In genomic region chr7:150435390-150436073, GRCh38 we compare ENCODE assay signal across 1 cellular context.
TF ChIP-seq lines count a peak whose summit lies in the region.

No MANE protein-coding gene starts in this region.

TF ChIP-seq in K562, 482 proteins besides CTCF, POLR2A, EP300 and RAD21 (continued from another document and continues in another):
- TF ChIP-seq ZBTB40 (IDR thresholded peaks at IDR 0.05) (no peak), ZBTB40 (CRISPR knock-in tag; IDR thresholded peaks at IDR 0.05) (no peak), SRF (CRISPR knock-in tag; IDR thresholded peaks at IDR 0.05) (no peak), DDX20 (tag; IDR thresholded peaks at IDR 0.05; ENCODE audit: low read depth) (0 out of 2 replicates have a peak, but pooled peaks have one; percentile 3), CREB3 (tag; conservative IDR thresholded peaks at IDR 0.05; ENCODE audit: low read depth) (peak; percentile 67), CBX3 (IDR thresholded peaks at IDR 0.05; ENCODE audit: borderline replicate concordance in 1 of 2, low read length in 2 of 2) (peak in 1 of 2 experiments; percentile 21; a peak in 1 of 3 replicates), RBFOX2 (IDR thresholded peaks at IDR 0.05; ENCODE audit: low read depth, low read length) (no peak), OTX1 (CRISPR knock-in tag; IDR thresholded peaks at IDR 0.05) (no peak), POLR2AphosphoS2 (IDR thresholded peaks at IDR 0.05; ENCODE audit: low read length) (no peak), ZNF395 (CRISPR knock-in tag; IDR thresholded peaks at IDR 0.05) (peak; percentile 57; the same call in 1 of the 2 replicates), PTBP1 (IDR thresholded peaks at IDR 0.05; ENCODE audit: low read depth, low read length) (no peak), PTTG1 (tag; IDR thresholded peaks at IDR 0.05; ENCODE audit: low read depth) (no peak), GTF2A2 (tag; IDR thresholded peaks at IDR 0.05) (no peak), TOE1 (IDR thresholded peaks at IDR 0.05; ENCODE audit: borderline replicate concordance) (no peak), TOE1 (CRISPR knock-in tag; IDR thresholded peaks at IDR 0.05; ENCODE audit: borderline replicate concordance, low read depth) (no peak), MGA (IDR thresholded peaks at IDR 0.05) (peak; percentile 79), SMAD4 (CRISPR knock-in tag; conservative IDR thresholded peaks at IDR 0.05) (0 out of 2 replicates have a peak, but pooled peaks have one; percentile 12)
- TF ChIP-seq, protein P1, sequence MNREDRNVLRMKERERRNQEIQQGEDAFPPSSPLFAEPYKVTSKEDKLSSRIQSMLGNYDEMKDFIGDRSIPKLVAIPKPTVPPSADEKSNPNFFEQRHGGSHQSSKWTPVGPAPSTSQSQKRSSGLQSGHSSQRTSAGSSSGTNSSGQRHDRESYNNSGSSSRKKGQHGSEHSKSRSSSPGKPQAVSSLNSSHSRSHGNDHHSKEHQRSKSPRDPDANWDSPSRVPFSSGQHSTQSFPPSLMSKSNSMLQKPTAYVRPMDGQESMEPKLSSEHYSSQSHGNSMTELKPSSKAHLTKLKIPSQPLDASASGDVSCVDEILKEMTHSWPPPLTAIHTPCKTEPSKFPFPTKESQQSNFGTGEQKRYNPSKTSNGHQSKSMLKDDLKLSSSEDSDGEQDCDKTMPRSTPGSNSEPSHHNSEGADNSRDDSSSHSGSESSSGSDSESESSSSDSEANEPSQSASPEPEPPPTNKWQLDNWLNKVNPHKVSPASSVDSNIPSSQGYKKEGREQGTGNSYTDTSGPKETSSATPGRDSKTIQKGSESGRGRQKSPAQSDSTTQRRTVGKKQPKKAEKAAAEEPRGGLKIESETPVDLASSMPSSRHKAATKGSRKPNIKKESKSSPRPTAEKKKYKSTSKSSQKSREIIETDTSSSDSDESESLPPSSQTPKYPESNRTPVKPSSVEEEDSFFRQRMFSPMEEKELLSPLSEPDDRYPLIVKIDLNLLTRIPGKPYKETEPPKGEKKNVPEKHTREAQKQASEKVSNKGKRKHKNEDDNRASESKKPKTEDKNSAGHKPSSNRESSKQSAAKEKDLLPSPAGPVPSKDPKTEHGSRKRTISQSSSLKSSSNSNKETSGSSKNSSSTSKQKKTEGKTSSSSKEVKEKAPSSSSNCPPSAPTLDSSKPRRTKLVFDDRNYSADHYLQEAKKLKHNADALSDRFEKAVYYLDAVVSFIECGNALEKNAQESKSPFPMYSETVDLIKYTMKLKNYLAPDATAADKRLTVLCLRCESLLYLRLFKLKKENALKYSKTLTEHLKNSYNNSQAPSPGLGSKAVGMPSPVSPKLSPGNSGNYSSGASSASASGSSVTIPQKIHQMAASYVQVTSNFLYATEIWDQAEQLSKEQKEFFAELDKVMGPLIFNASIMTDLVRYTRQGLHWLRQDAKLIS (CRISPR knock-in tag; IDR thresholded peaks at IDR 0.05) = no peak
- TF ChIP-seq, protein P2, sequence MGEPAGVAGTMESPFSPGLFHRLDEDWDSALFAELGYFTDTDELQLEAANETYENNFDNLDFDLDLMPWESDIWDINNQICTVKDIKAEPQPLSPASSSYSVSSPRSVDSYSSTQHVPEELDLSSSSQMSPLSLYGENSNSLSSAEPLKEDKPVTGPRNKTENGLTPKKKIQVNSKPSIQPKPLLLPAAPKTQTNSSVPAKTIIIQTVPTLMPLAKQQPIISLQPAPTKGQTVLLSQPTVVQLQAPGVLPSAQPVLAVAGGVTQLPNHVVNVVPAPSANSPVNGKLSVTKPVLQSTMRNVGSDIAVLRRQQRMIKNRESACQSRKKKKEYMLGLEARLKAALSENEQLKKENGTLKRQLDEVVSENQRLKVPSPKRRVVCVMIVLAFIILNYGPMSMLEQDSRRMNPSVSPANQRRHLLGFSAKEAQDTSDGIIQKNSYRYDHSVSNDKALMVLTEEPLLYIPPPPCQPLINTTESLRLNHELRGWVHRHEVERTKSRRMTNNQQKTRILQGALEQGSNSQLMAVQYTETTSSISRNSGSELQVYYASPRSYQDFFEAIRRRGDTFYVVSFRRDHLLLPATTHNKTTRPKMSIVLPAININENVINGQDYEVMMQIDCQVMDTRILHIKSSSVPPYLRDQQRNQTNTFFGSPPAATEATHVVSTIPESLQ (CRISPR knock-in tag; IDR thresholded peaks at IDR 0.05) = 0 out of 2 replicates have a peak, but pooled peaks have one; percentile 34
